1 cellular context compared by ENCODE assay signal in the genomic region with DNA sequence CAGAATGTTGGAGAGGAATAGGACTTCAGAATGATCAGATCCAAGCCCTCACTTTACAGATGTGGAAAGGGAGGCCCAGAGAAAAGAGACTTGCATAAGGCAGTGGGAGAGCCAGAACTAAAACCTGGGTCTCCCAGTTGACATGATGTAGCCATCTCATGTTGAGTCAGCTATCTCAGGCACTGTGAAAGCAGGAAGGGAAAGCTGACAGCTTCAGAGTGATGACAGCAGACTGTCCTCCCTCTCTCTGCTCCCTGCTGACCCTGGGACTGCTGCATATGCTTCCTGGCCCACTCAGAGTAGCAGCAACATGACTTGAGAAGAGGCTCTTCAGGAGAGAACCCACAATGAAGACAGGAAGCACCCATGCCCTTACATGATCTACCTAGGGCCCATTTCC.
TF ChIP-seq lines count a peak whose summit lies in the region.

No MANE protein-coding gene starts in this region.

TF ChIP-seq in K562, 482 proteins besides CTCF, POLR2A, EP300 and RAD21 (continued from another document):
- TF ChIP-seq, protein P1, sequence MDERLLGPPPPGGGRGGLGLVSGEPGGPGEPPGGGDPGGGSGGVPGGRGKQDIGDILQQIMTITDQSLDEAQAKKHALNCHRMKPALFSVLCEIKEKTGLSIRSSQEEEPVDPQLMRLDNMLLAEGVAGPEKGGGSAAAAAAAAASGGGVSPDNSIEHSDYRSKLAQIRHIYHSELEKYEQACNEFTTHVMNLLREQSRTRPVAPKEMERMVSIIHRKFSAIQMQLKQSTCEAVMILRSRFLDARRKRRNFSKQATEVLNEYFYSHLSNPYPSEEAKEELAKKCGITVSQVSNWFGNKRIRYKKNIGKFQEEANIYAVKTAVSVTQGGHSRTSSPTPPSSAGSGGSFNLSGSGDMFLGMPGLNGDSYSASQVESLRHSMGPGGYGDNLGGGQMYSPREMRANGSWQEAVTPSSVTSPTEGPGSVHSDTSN (CRISPR knock-in tag; IDR thresholded peaks at IDR 0.05; ENCODE audit: low read depth), result no peak
- TF ChIP-seq, protein P1 (tag; conservative IDR thresholded peaks at IDR 0.05; ENCODE audit: low read depth), result peak; percentile 81
- no peak for TF ChIP-seq MEF2D (tag; conservative IDR thresholded peaks at IDR 0.05; ENCODE audit: low read depth)
- TF ChIP-seq TAF7 (tag; IDR thresholded peaks at IDR 0.05), result no peak
- no peak for TF ChIP-seq NR4A1 (CRISPR knock-in tag; IDR thresholded peaks at IDR 0.05)
- TF ChIP-seq NR4A1 (tag; IDR thresholded peaks at IDR 0.05), result no peak
- TF ChIP-seq, protein P2, sequence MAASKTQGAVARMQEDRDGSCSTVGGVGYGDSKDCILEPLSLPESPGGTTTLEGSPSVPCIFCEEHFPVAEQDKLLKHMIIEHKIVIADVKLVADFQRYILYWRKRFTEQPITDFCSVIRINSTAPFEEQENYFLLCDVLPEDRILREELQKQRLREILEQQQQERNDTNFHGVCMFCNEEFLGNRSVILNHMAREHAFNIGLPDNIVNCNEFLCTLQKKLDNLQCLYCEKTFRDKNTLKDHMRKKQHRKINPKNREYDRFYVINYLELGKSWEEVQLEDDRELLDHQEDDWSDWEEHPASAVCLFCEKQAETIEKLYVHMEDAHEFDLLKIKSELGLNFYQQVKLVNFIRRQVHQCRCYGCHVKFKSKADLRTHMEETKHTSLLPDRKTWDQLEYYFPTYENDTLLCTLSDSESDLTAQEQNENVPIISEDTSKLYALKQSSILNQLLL (CRISPR knock-in tag; IDR thresholded peaks at IDR 0.05; ENCODE audit: borderline replicate concordance), result no peak
- peak in 1 of 2 experiments; percentile 24; a peak in 1 of 4 replicates for TF ChIP-seq RCOR1 (IDR thresholded peaks at IDR 0.05; ENCODE audit: borderline replicate concordance in 1 of 2, low read depth in 2 of 2, low read length in 2 of 2)
